In the genomic region with DNA sequence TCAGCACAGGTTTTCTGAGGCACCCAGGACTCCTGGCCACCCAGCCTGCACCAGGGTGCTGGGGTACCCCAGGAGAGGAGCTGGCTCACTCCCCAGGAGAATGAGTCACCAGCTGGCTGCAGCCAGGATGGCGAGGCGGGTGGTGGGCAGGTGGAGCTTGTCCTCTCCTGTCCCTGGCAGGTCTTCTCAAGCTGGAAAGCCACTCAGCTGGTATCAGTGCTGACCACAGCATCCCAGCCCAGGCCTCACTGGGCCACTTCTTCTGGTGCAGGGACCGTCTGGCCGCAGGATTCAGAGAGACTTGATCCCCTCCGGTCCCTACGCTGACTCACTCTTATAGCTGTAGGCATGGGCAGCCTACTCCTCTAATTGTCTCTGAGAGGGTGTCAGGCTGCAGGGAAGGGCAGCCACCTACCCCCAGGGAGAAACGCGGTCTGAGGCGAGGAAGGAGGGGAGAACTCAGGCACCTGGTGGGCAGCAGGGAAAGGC, we compare ENCODE assay signal across 7 cellular contexts. TPM values are rescaled to one million over a fixed set of nuclear protein-coding genes. Genes with fewer than 3 reads are reported as not detected.
DNase-seq lines count a peak whose midpoint lies in the region; ATAC-seq and TF ChIP-seq lines count a peak whose summit lies in the region.

No MANE protein-coding gene starts in this region.

- 64 to 77% methylated on average over 9 of the region's 9 CpGs for WGBS in GM23248 (ENCODE audit: low coverage in 1 of 2, low lambda C conversion rate in 2 of 2, missing lambda C conversion rate in 2 of 2), 2 experiments

- no peak overlapping the region for H2AFZ ChIP-seq in GM23248

- peaks cover 23% of the 10 kb centered on the region for H3K4me1 ChIP-seq in GM23248 (ENCODE audit: insufficient read depth)
- H3K4me1 ChIP-seq in gastrocnemius medialis, result peaks cover 100% of the 10 kb centered on the region in 2 donors
- no peaks in the 10 kb centered on the region for H3K4me1 ChIP-seq in HAP-1

- H3K27ac ChIP-seq in GM23248 (no peak overlapping the region), gastrocnemius medialis (peak overlapping the region; percentile 97 to 99 (median 98))

- peak in 1 of 2 donors; percentile 63 for TF ChIP-seq POLR2A in gastrocnemius medialis (IDR thresholded peaks at IDR 0.05)

- DNase-seq in GM23248 (peak; percentile 53), NCI-H446 treated with DMSO at 0.1 percent for 48 hours (lab: John Stamatoyannopoulos, UW) (peak; percentile 64), fibroblast of the aortic adventitia (ENCODE audit: low read depth) (peak; percentile 46), gastrocnemius medialis (peak; percentile 84 to 93), HAP-1 (ENCODE audit: low spot score in 2 of 2) (no peak), GM13976 (ENCODE audit: low spot score) (no peak)
- no peak for DNase-seq in activated T-cell treated with anti-CD3 and anti-CD28 coated beads, Interleukin-2, amount 50 U/mL, for 48 hours

- in situ Hi-C loops in GM23248 (cut with MboI) (no loop called here), gastrocnemius medialis (cut with MboI; ENCODE audit: low sequenced_read_pairs in 4 of 4) (no loop called here), HAP-1 (cut with MboI; ENCODE audit: low sequenced_read_pairs) (no loop called here), GM13976 (cut with MboI; ENCODE audit: low sequenced_read_pairs, unreplicated experiment) (no loop called here)

- no peaks in the 10 kb centered on the region for H3F3A ChIP-seq in GM23248 (ENCODE audit: insufficient read depth)

- no peak overlapping the region for H3K9ac ChIP-seq in GM23248

- no peaks in the 10 kb centered on the region for H3K36me3 ChIP-seq in GM23248 (ENCODE audit: low read depth)
- no peaks in the 10 kb centered on the region for H3K36me3 ChIP-seq in gastrocnemius medialis
- H3K36me3 ChIP-seq in HAP-1 (replicated peaks), result no peaks in the 10 kb centered on the region

- H3K79me2 ChIP-seq in GM23248 (ENCODE audit: insufficient read depth), result no peaks in the 10 kb centered on the region

- peak; percentile 53 to 63 for ATAC-seq in gastrocnemius medialis

- TF ChIP-seq CTCF in fibroblast of the aortic adventitia (IDR thresholded peaks at IDR 0.05; ENCODE audit: insufficient read depth, low read length), result no peak
- no peak for TF ChIP-seq CTCF in gastrocnemius medialis (IDR thresholded peaks at IDR 0.05 in 4 of 5, conservative IDR thresholded peaks at IDR 0.05 in 1 of 5)
- no peak for TF ChIP-seq CTCF in GM13976 (IDR thresholded peaks at IDR 0.05; ENCODE audit: borderline replicate concordance, control extremely low read depth, extremely low read depth, insufficient read depth, missing control alignments)

- no peaks in the 10 kb centered on the region for H3K9me2 ChIP-seq in GM23248 (ENCODE audit: insufficient read depth)

- no peaks in the 10 kb centered on the region for H4K20me1 ChIP-seq in GM23248 (ENCODE audit: insufficient read depth)

- H3K4me2 ChIP-seq in GM23248 (ENCODE audit: unreplicated experiment), result peak overlapping the region; percentile 12

- no peaks in the 10 kb centered on the region for H3K9me3 ChIP-seq in GM23248 (ENCODE audit: low read depth)
- no peaks in the 10 kb centered on the region for H3K9me3 ChIP-seq in gastrocnemius medialis
- H3K9me3 ChIP-seq in HAP-1, result no peaks in the 10 kb centered on the region

- intact Hi-C loops in gastrocnemius medialis (cut with DNase I; ENCODE audit: low total_unique reads), result loop anchor here (1.0 kb wide), 1 partner anchor 11 kb away; no protein-coding TSS in a partner anchor

- H3K27me3 ChIP-seq in GM23248 (replicated peaks; ENCODE audit: insufficient read depth) (no peaks in the 10 kb centered on the region), gastrocnemius medialis (no peaks in the 10 kb centered on the region), HAP-1 (ENCODE audit: low read depth) (no peaks in the 10 kb centered on the region)

- H3K4me3 ChIP-seq in GM23248, result no peak overlapping the region
- H3K4me3 ChIP-seq in fibroblast of the aortic adventitia (ENCODE audit: low read depth, low read length), result no peak overlapping the region
- H3K4me3 ChIP-seq in gastrocnemius medialis, result peak overlapping the region in 1 of 4 donors; percentile 10
- H3K4me3 ChIP-seq in HAP-1, result no peak overlapping the region

RNA-seq across cellular contexts. Expression of a gene that starts 22.2 kb away (rescaled TPM):
- 5.7 and 10.0 TPM in 2 replicates for total RNA-seq in GM23248 (2014; rRNA removed; shearing (Covaris generic))
- polyA plus RNA-seq in GM23248 (2016; fragmentation: Nextera tagmentation; extraction: Ambion mirVana), result 5.5 and 6.4 TPM in 2 replicates
- total RNA-seq in fibroblast of the aortic adventitia (ENCODE audit: low replicate concordance), result 5.1 and 6.8 TPM in 2 replicates
- total RNA-seq in gastrocnemius medialis, result 100 to 1,000 TPM in 2 of 4 donors, 10 to 100 TPM in 2; 82.8 to 121 (median 93.3) TPM

RNA-seq across cellular contexts. Expression of a gene that starts 34.0 kb away (rescaled TPM):
- total RNA-seq in GM23248 (2014; rRNA removed; shearing (Covaris generic)), result not detected in 2 replicates
- polyA plus RNA-seq in GM23248 (2016; fragmentation: Nextera tagmentation; extraction: Ambion mirVana), result not detected in 2 replicates
- not detected in 2 replicates for total RNA-seq in fibroblast of the aortic adventitia (ENCODE audit: low replicate concordance)
- not detected for total RNA-seq in gastrocnemius medialis

Comparison
In these comparisons a context has a peak if more than half of its experiments do, and no peak if none do; other contexts are left out.
1. DNase-seq: peak in GM23248 (single experiment), NCI-H446 treated with DMSO at 0.1 percent for 48 hours (single experiment), fibroblast of the aortic adventitia (single experiment) and gastrocnemius medialis (2 of 2); none in HAP-1 (0 of 2), GM13976 (single experiment) and activated T-cell treated with anti-CD3 and anti-CD28 coated beads, Interleukin-2, amount 50 U/mL, for 48 hours (0 of 2).